24 cellular contexts compared by ENCODE assay signal in the genomic region with DNA sequence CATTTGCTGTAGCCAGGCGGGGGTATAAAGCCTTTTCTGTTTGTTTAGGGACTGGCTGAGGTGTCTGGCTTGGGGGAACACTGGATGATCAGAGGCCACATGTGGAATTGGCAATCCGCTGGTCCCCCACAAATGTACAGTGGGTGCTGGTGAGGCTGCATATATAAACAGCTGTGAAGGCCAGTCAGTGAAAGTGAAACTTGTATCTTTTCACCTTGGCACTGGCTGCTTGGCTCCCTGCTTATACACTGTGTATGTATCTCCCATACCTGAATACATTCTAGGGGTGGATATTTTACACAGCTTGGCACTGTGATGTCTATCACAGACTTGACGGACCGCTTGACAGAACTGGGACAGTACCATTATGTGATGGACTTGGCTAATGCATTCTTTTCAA.
"Had no signal": no experiment of that assay in that cellular context is flagged by ENCODE, and none has a peak within 500 bp of the region (broad histone marks: within the 10 kb centered on the region; RNA-seq: fewer than 3 reads in every experiment).

No MANE protein-coding gene starts in this region.

- H3K9me3 ChIP-seq: MG63, SK-N-SH had no signal

- FAIRE-seq: RCC 7860 had no signal

- H3K4me2 ChIP-seq: SK-N-SH had no signal

- H3K9ac ChIP-seq: SK-N-SH had no signal

- DNase-seq: IMR-90, Karpas-422, KG1, MG63, MV-4-11, NCI-H1048, NCI-H1105, NCI-H1417, NCI-H1436 treated with DMSO at 0.1 percent for 48 hours, NCI-H1694, NCI-H187 treated with DMSO at 0.1 percent for 48 hours, NCI-H2029 treated with DMSO at 0.1 percent for 48 hours, NCI-H2171 treated with DMSO at 0.1 percent for 48 hours, NCI-H2227 treated with DMSO at 0.1 percent for 48 hours, NCI-H524, NCI-H526 treated with DMSO at 0.1 percent for 48 hours, NCI-H748 treated with DMSO at 0.1 percent for 48 hours, SHP77, SK-N-SH, SW 1271, T-cell, T-helper 17 cell had no signal

- H3K4me3 ChIP-seq: MG63 had no signal

- ATAC-seq: T-cell, T-helper 17 cell had no signal

- H3K36me3 ChIP-seq: MG63 had no signal

- H3K27ac ChIP-seq: RWPE1 had no signal
